Comparison of ENCODE assay signal across 22 cellular contexts in the genomic region with DNA sequence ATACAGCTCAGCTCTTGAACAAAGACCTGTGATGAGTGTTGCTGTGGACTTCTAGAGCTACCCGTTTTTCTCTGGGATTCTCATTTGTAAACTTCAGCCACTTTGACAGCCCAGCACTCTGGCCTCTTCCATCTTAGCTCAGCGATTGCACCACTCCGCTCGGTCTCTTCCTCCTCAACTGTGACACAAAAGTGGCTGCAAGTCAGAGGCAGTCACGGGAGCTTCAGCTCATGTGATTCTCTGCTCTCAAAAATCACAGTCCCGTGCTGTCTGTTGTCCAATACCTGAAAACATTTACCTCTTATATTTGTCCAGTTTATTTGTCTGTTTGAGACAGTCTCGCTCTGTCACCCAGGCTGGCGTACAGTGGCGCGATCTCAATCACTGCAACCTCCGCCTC.
"Had no signal": no experiment of that assay in that cellular context is flagged by ENCODE, and none has a peak within 500 bp of the region (broad histone marks: within the 10 kb centered on the region; RNA-seq: fewer than 3 reads in every experiment).

No MANE protein-coding gene starts in this region.

- FAIRE-seq: kidney had no signal

- H3K9me3 ChIP-seq: ovary, psoas muscle, right atrium auricular region had no signal

- ATAC-seq: activated T-cell treated with anti-CD3 and anti-CD28 coated beads, Interleukin-2, amount 50 U/mL, for 72 hours; foreskin keratinocyte; left lobe of liver; natural killer cell; psoas muscle; stimulated activated effector memory CD8-positive, alpha-beta T cell treated with anti-CD3 and anti-CD28 coated beads, Interleukin-12 subunit alpha, Interleukin-12 subunit beta, amount 100 ng/mL, for 72 hours; stimulated activated naive CD8-positive, alpha-beta T cell treated with anti-CD3 and anti-CD28 coated beads, Interleukin-15, amount 100 ng/mL, for 72 hours had no signal

- H3K4me1 ChIP-seq: foreskin keratinocyte, psoas muscle, right atrium auricular region, tibial nerve had no signal

- H3K27ac ChIP-seq: cardiac muscle cell, foreskin keratinocyte, ovary, psoas muscle, right atrium auricular region, tibial nerve had no signal

- H3K4me3 ChIP-seq: cardiac muscle cell, lung, ovary, psoas muscle, right atrium auricular region, skin epidermis, tibial nerve had no signal

- H3K36me3 ChIP-seq: cardiac muscle cell, ovary, right atrium auricular region, tibial nerve had no signal

- DNase-seq: activated CD4-positive, alpha-beta memory T cell treated with anti-CD3 and anti-CD28 coated beads for 36 hours; activated CD4-positive, alpha-beta T cell treated with anti-CD3 and anti-CD28 coated beads for 48 hours; activated CD4-positive, CD25-positive, alpha-beta regulatory T cell; activated effector memory CD4-positive, alpha-beta T cell treated with Interleukin-2 at 50 U/mL for 16 hours; activated naive CD4-positive, alpha-beta T cell treated with anti-CD3 and anti-CD28 coated beads for 36 hours; activated T-cell treated with anti-CD3 and anti-CD28 coated beads, Interleukin-2, amount 50 U/mL, for 72 hours; amygdala; effector CD8-positive, alpha-beta T cell; foreskin keratinocyte; kidney; natural killer cell; ovary; psoas muscle; stimulated activated CD4-positive, alpha-beta T cell treated with anti-CD3 and anti-CD28 coated beads, Interleukin-2, amount 100 ng/mL, for 24 hours; stimulated activated naive CD8-positive, alpha-beta T cell treated with anti-CD3 and anti-CD28 coated beads, Interleukin-15, amount 100 ng/mL, for 72 hours had no signal

- H3K27me3 ChIP-seq: cardiac muscle cell, foreskin keratinocyte, ovary, right atrium auricular region, tibial nerve had no signal
